ENCODE assay signal across 19 cellular contexts in genomic region chr19:5264453-5264852, GRCh38.
"Had no signal": no experiment of that assay in that cellular context is flagged by ENCODE, and none has a peak within 500 bp of the region (broad histone marks: within the 10 kb centered on the region; RNA-seq: fewer than 3 reads in every experiment).

No MANE protein-coding gene starts in this region.

- H3K36me3 Mint-ChIP-seq: naive B cell had no signal

- H3K4me1 ChIP-seq: left ventricle myocardium inferior, neural progenitor cell, sigmoid colon had no signal

- ATAC-seq: esophagus mucosa, left cardiac atrium had no signal

- DNase-seq: effector CD4-positive, alpha-beta T cell; kidney; left cardiac atrium; left ventricle myocardium inferior; mesenchymal stem cell; midbrain; naive B cell; occipital lobe; sigmoid colon; stimulated activated CD4-positive, alpha-beta T cell treated with anti-CD3 and anti-CD28 coated beads, Interleukin-2, amount 100 ng/mL, for 48 hours; stimulated activated naive CD4-positive, alpha-beta T cell treated with Interleukin-2 at 50 U/mL for 16 hours; trophoblast cell had no signal

- H3K4me1 Mint-ChIP-seq: naive B cell, neural progenitor cell had no signal

- H3K9ac ChIP-seq: neural progenitor cell had no signal

- H3K36me3 ChIP-seq: neural progenitor cell had no signal

- H3K4me3 ChIP-seq: coronary artery, left ventricle myocardium inferior, lung, neural progenitor cell, sigmoid colon, smooth muscle cell had no signal

- H3K9me3 ChIP-seq: left ventricle myocardium inferior, sigmoid colon had no signal

- FAIRE-seq: frontal cortex, kidney, urothelium cell line had no signal

- H2AFZ ChIP-seq: neural progenitor cell had no signal

- H3K4me2 ChIP-seq: neural progenitor cell, smooth muscle cell had no signal

- H3K27ac Mint-ChIP-seq: naive B cell, neural progenitor cell had no signal

- H3K9me3 Mint-ChIP-seq: naive B cell, neural progenitor cell had no signal

- H3K4me3 Mint-ChIP-seq: naive B cell, neural progenitor cell had no signal

- H3K27ac ChIP-seq: coronary artery, left ventricle myocardium inferior, neural progenitor cell, sigmoid colon had no signal

- H3K27me3 ChIP-seq: neural progenitor cell, sigmoid colon had no signal
